ENCODE assay signal across 20 cellular contexts in genomic region chr17:58564971-58565370, GRCh38. TPM values are rescaled to one million over a fixed set of nuclear protein-coding genes. Genes with fewer than 3 reads are reported as not detected.
DNase-seq lines count a peak whose midpoint lies in the region; ATAC-seq lines count a peak whose summit lies in the region.
"Had no signal": no experiment of that assay in that cellular context is flagged by ENCODE, and none has a peak within 500 bp of the region (broad histone marks: within the 10 kb centered on the region; RNA-seq: fewer than 3 reads in every experiment).

No MANE protein-coding gene starts in this region.

- H3K27me3 ChIP-seq in BLaER1 treated with 17β-estradiol and CSF1 and Interleukin-3, amounts not matched to agents 10 nM and 100 nM: peaks cover 0 to 9% (median 0%) of the 10 kb centered on the region in 11 experiments; a peak in 2 of 22 replicates
- H3K27me3 ChIP-seq in HUES48 (ENCODE audit: control insufficient read depth, insufficient read depth, low read length): no peaks in the 10 kb centered on the region
- H3K27me3 ChIP-seq: MG63 had no signal

- no peaks in the 10 kb centered on the region for H3K9me3 ChIP-seq in BLaER1 treated with 17β-estradiol and CSF1 and Interleukin-3, amounts not matched to agents 10 nM and 100 nM (replicated peaks in 1 of 11)
- H3K9me3 ChIP-seq in HUES48 (ENCODE audit: control insufficient read depth, insufficient read depth, low read length): no peaks in the 10 kb centered on the region
- H3K9me3 ChIP-seq: A549, MG63, SK-N-SH had no signal

- peaks cover 14 to 32% (median 21%) of the 10 kb centered on the region in 10 experiments for H3K4me1 ChIP-seq in BLaER1 treated with 17β-estradiol and CSF1 and Interleukin-3, amounts not matched to agents 10 nM and 100 nM
- H3K4me1 ChIP-seq in HUES48 (ENCODE audit: control insufficient read depth, insufficient read depth, low read length): peaks cover 30% of the 10 kb centered on the region
- H3K4me1 ChIP-seq: A549 had no signal

- H4K20me1 ChIP-seq in BLaER1 treated with 17β-estradiol and CSF1 and Interleukin-3, amounts not matched to agents 10 nM and 100 nM: no peaks in the 10 kb centered on the region

- no peaks in the 10 kb centered on the region for H3K36me3 ChIP-seq in BLaER1 treated with 17β-estradiol and CSF1 and Interleukin-3, amounts not matched to agents 10 nM and 100 nM
- no peaks in the 10 kb centered on the region for H3K36me3 ChIP-seq in HUES48 (ENCODE audit: control insufficient read depth, insufficient read depth, low read length)
- H3K36me3 ChIP-seq: MG63 had no signal

- ATAC-seq in GM19035 (IDR thresholded peaks at IDR 0.05; ENCODE audit: unreplicated experiment) (no peak), GM18519 (IDR thresholded peaks at IDR 0.05; ENCODE audit: low FRiP score, unreplicated experiment) (no peak)
- ATAC-seq: A549 had no signal

- H3K4me3 ChIP-seq in BLaER1 treated with 17β-estradiol and CSF1 and Interleukin-3, amounts not matched to agents 10 nM and 100 nM: no peak overlapping the region
- peak overlapping the region; percentile 33; the same call in 1 of the 2 replicates for H3K4me3 ChIP-seq in HUES48 (ENCODE audit: low read depth, low read length)
- H3K4me3 ChIP-seq: A549, MG63 had no signal

- H3K4me2 ChIP-seq in BLaER1 treated with 17β-estradiol and CSF1 and Interleukin-3, amounts not matched to agents 10 nM and 100 nM: peak overlapping the region in 9 of 11 experiments; percentile 6 to 65 (median 51); a peak in 13 of 22 replicates
- H3K4me2 ChIP-seq: A549, SK-N-SH had no signal

- DNase-seq in NCI-H69 (lab: John Stamatoyannopoulos, UW): peak; percentile 30
- DNase-seq in cerebellum (ENCODE audit: low spot score): peak; percentile 68
- no peak for DNase-seq in HK-2 (ENCODE audit: unreplicated experiment)
- no peak for DNase-seq in NCI-H1105 (lab: John Stamatoyannopoulos, UW)
- DNase-seq: CD4-positive, CD25-positive, alpha-beta regulatory T cell; DND-41; HFFc6; MG63; NCI-H1048; NCI-H146; NCI-H2029 treated with DMSO at 0.1 percent for 48 hours; NCI-H446 treated with DMSO at 0.1 percent for 48 hours; NCI-H526 treated with DMSO at 0.1 percent for 48 hours; SIG-M5; SK-N-SH had no signal

- no peak overlapping the region for H3K9ac ChIP-seq in BLaER1 treated with 17β-estradiol and CSF1 and Interleukin-3, amounts not matched to agents 10 nM and 100 nM
- H3K9ac ChIP-seq in HUES48 (ENCODE audit: low read depth, low read length): no peak overlapping the region
- H3K9ac ChIP-seq: SK-N-SH had no signal

- no peak overlapping the region for H3K27ac ChIP-seq in BLaER1 treated with 17β-estradiol and CSF1 and Interleukin-3, amounts not matched to agents 10 nM and 100 nM
- no peak overlapping the region for H3K27ac ChIP-seq in HUES48 (ENCODE audit: low read depth, low read length)
- H3K27ac ChIP-seq: A549 had no signal

RNA-seq across cellular contexts. Expression of gene MTMR4, which starts 50.5 kb away (rescaled TPM):
- total RNA-seq in cerebellum: 119 TPM

Comparison
In these comparisons a context has a peak if more than half of its experiments do, and no peak if none do; other contexts are left out.
1. DNase-seq: peak in NCI-H69 (single experiment) and cerebellum (single experiment); none in HK-2 (single experiment) and NCI-H1105 (single experiment).